ENCODE assay signal across 27 cellular contexts in the genomic region with DNA sequence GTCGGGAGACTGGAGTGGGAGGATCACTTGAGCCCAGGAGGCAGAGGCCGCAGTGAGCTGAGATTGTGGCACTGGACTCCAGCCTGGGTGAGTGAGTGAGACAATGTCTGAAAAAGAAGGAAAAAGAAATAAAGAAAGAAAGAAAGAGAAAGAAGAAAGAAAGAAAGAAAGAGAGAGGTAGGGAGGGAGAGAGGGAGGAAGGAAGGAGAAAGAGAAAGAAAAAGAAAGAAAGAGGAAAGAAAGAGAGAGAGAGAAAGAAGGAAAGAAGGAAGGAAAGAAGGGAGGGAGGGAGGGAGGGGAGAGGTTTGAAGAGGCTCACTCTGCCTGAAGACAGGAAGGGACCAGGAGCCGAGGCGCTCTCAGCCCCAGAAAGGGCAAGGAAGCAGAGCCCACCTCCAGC. TPM values are rescaled to one million over a fixed set of nuclear protein-coding genes. Genes with fewer than 3 reads are reported as not detected.
"Had no signal": no experiment of that assay in that cellular context is flagged by ENCODE, and none has a peak within 500 bp of the region (broad histone marks: within the 10 kb centered on the region; RNA-seq: fewer than 3 reads in every experiment).

No MANE protein-coding gene starts in this region.

- H3K27ac Mint-ChIP-seq: dendritic cell treated with granulocyte-macrophage colony-stimulating factor and Interleukin-4, amounts not matched to agents 40 ng/mL and 50 ng/mL, for 4 days; effector memory CD8-positive, alpha-beta T cell; endodermal cell; naive thymus-derived CD4-positive, alpha-beta T cell had no signal

- DNase-seq: colonic mucosa; cortex of kidney; effector CD8-positive, alpha-beta T cell; effector memory CD8-positive, alpha-beta T cell; endodermal cell; erythroblast; foreskin keratinocyte; glutamatergic neuron; head of caudate nucleus; heart right ventricle; hippocampal formation; left cardiac atrium; left lung; left ventricle myocardium superior; lower lobe of right lung; mesenchymal stem cell; midbrain; naive thymus-derived CD4-positive, alpha-beta T cell had no signal

- H3K4me3 Mint-ChIP-seq: dendritic cell treated with granulocyte-macrophage colony-stimulating factor and Interleukin-4, amounts not matched to agents 40 ng/mL and 50 ng/mL, for 4 days; effector memory CD8-positive, alpha-beta T cell; endodermal cell; naive thymus-derived CD4-positive, alpha-beta T cell had no signal

- FAIRE-seq: endometrium, frontal cortex, islet of Langerhans, keratinocyte had no signal

- ATAC-seq: effector memory CD8-positive, alpha-beta T cell; esophagus mucosa; foreskin keratinocyte; heart right ventricle; left cardiac atrium; left lung; left ventricle myocardium superior; lower lobe of right lung; naive thymus-derived CD4-positive, alpha-beta T cell had no signal

- H3K36me3 ChIP-seq: colonic mucosa, left lung, lower lobe of right lung had no signal

- H3K27ac ChIP-seq: colonic mucosa, epithelial cell of prostate, foreskin keratinocyte, heart right ventricle, left lung, lower lobe of right lung had no signal

- H3K9me3 Mint-ChIP-seq: dendritic cell treated with granulocyte-macrophage colony-stimulating factor and Interleukin-4, amounts not matched to agents 40 ng/mL and 50 ng/mL, for 4 days; effector memory CD8-positive, alpha-beta T cell; endodermal cell; naive thymus-derived CD4-positive, alpha-beta T cell had no signal

- H3K9me3 ChIP-seq: colonic mucosa, heart right ventricle, left lung, lower lobe of right lung had no signal

- H3K27me3 ChIP-seq: colonic mucosa, foreskin keratinocyte, heart right ventricle, left lung had no signal

- H3K4me1 Mint-ChIP-seq: naive thymus-derived CD4-positive, alpha-beta T cell had no signal

- H3K4me3 ChIP-seq: colonic mucosa, heart right ventricle, left lung, lower lobe of right lung had no signal

- H3K27me3 Mint-ChIP-seq: dendritic cell treated with granulocyte-macrophage colony-stimulating factor and Interleukin-4, amounts not matched to agents 40 ng/mL and 50 ng/mL, for 4 days; effector memory CD8-positive, alpha-beta T cell had no signal

- H3K4me1 ChIP-seq: colonic mucosa, foreskin keratinocyte, heart right ventricle, left lung, lower lobe of right lung had no signal

RNA-seq across cellular contexts. Expression of gene TCP10L, which starts 4.8 kb away (rescaled TPM):
- total RNA-seq: esophagus mucosa, fibroblast of villous mesenchyme, mononuclear cell had no signal
